In genomic region chr5:63923914-63924313, GRCh38 we compare ENCODE assay signal across 20 cellular contexts. TPM values are rescaled to one million over a fixed set of nuclear protein-coding genes. Genes with fewer than 3 reads are reported as not detected.
A peak's percentile ranks its signal among the peaks of the same experiment; 100 is the strongest.
DNase-seq lines count a peak whose midpoint lies in the region; ATAC-seq and TF ChIP-seq lines count a peak whose summit lies in the region.
"Had no signal": no experiment of that assay in that cellular context is flagged by ENCODE, and none has a peak within 500 bp of the region (broad histone marks: within the 10 kb centered on the region; RNA-seq: fewer than 3 reads in every experiment).

No MANE protein-coding gene starts in this region.

- in situ Hi-C loops in mammary epithelial cell (cut with MboI; ENCODE audit: low sequenced_read_pairs in 2 of 2) (no loop called here), brain microvascular endothelial cell (cut with HindIII; ENCODE audit: low pct_ligation_motif_present, low sequenced_read_pairs) (no loop called here)

- POLR2A ChIA-PET in MCF 10A (lab: Yijun Ruan, JAX) = no interaction called here

- peak; percentile 36 for ATAC-seq in upper lobe of right lung
- ATAC-seq: CD8-positive, alpha-beta T cell; HCT116; naive thymus-derived CD4-positive, alpha-beta T cell; psoas muscle had no signal

- no peaks in the 10 kb centered on the region for H3K9me3 Mint-ChIP-seq in MCF 10A (ENCODE audit: unreplicated experiment)
- H3K9me3 Mint-ChIP-seq: activated CD4-positive, alpha-beta T cell treated with anti-CD3 and anti-CD28 coated beads, Interleukin-2, amount 10 ng/mL, durations not matched to agents 24 days and 14 days had no signal

- CTCF ChIA-PET in MCF 10A (lab: Yijun Ruan, JAX) (no interaction called here), mammary epithelial cell (lab: Charles Lee; ENCODE audit: low non-redundant PET) (no interaction called here)

- no peak overlapping the region for H3K9ac ChIP-seq in mammary epithelial cell (ENCODE audit: insufficient read depth, low read length)
- H3K9ac ChIP-seq in colonic mucosa (ENCODE audit: low read depth in 2 of 2, low read length in 2 of 2) = no peak overlapping the region

- H3K27ac Mint-ChIP-seq in MCF 10A (ENCODE audit: low read depth, unreplicated experiment) = no peak overlapping the region
- H3K27ac Mint-ChIP-seq: activated CD4-positive, alpha-beta T cell treated with anti-CD3 and anti-CD28 coated beads, Interleukin-2, amount 10 ng/mL, durations not matched to agents 24 days and 14 days; activated naive CD4-positive, alpha-beta T cell treated with anti-CD3 and anti-CD28 coated beads, Interleukin-2, amount 50 U/mL, for 24 hours; CD8-positive, alpha-beta T cell; stimulated activated naive CD8-positive, alpha-beta T cell treated with anti-CD3 and anti-CD28 coated beads, Interleukin-15, Interleukin-2, amounts not matched to agents 100 ng/mL and 50 ng/mL, for 24 hours had no signal

- H3K36me3 ChIP-seq in mammary epithelial cell (ENCODE audit: insufficient read depth, low read length) = no peaks in the 10 kb centered on the region
- no peaks in the 10 kb centered on the region for H3K36me3 ChIP-seq in colonic mucosa
- no peaks in the 10 kb centered on the region for H3K36me3 ChIP-seq in upper lobe of right lung
- H3K36me3 ChIP-seq in brain microvascular endothelial cell (replicated peaks) = no peaks in the 10 kb centered on the region

- no peaks in the 10 kb centered on the region for H3K79me2 ChIP-seq in mammary epithelial cell (ENCODE audit: insufficient read depth, low read length)

- H3K9me3 ChIP-seq in mammary epithelial cell (replicated peaks; ENCODE audit: insufficient read depth, low read length) = no peaks in the 10 kb centered on the region
- no peaks in the 10 kb centered on the region for H3K9me3 ChIP-seq in colonic mucosa
- H3K9me3 ChIP-seq in upper lobe of right lung = no peaks in the 10 kb centered on the region
- H3K9me3 ChIP-seq: psoas muscle had no signal

- peak; percentile 54 for DNase-seq in MCF 10A (ENCODE audit: unreplicated experiment)
- DNase-seq in mammary epithelial cell = no peak
- DNase-seq in NCI-H524 treated with DMSO at 0.1 percent for 48 hours (lab: John Stamatoyannopoulos, UW) = peak; percentile 5
- peak; percentile 88 for DNase-seq in colonic mucosa
- no peak for DNase-seq in upper lobe of right lung
- DNase-seq in brain microvascular endothelial cell = no peak
- no peak for DNase-seq in GM19238 (ENCODE audit: insufficient read length, low spot score)
- DNase-seq in caudate nucleus (lab: John Stamatoyannopoulos, UW) = no peak
- DNase-seq: activated CD4-positive, alpha-beta T cell treated with anti-CD3 and anti-CD28 coated beads, Interleukin-2, amount 10 ng/mL, durations not matched to agents 24 days and 14 days; CD8-positive, alpha-beta T cell; foreskin melanocyte; naive thymus-derived CD4-positive, alpha-beta T cell; psoas muscle had no signal

- H3K27me3 ChIP-seq in mammary epithelial cell (ENCODE audit: insufficient read depth, low read length) = no peaks in the 10 kb centered on the region
- H3K27me3 ChIP-seq in colonic mucosa = no peaks in the 10 kb centered on the region
- no peaks in the 10 kb centered on the region for H3K27me3 ChIP-seq in upper lobe of right lung
- H3K27me3 ChIP-seq in brain microvascular endothelial cell (replicated peaks) = no peaks in the 10 kb centered on the region

- intact Hi-C loops in MCF 10A (cut with micrococcal nuclease) = no loop called here
- intact Hi-C loops in mammary epithelial cell (cut with micrococcal nuclease) = no loop called here
- intact Hi-C loops in colonic mucosa (cut with DNase I) = loop anchor here (5.0 kb wide), 1 partner anchor 82 kb away; no protein-coding TSS in a partner anchor
- intact Hi-C loops in upper lobe of right lung (cut with DNase I) = no loop called here

- dilution Hi-C loops in mammary epithelial cell (cut with HindIII; ENCODE audit: low sequenced_read_pairs) = no loop called here

- no peak overlapping the region for H3K27ac ChIP-seq in mammary epithelial cell (ENCODE audit: insufficient read depth, low read depth, low read length)
- H3K27ac ChIP-seq in colonic mucosa = no peak overlapping the region
- no peak overlapping the region for H3K27ac ChIP-seq in upper lobe of right lung
- no peak overlapping the region for H3K27ac ChIP-seq in brain microvascular endothelial cell
- H3K27ac ChIP-seq in caudate nucleus (ENCODE audit: low read depth, low read length) = no peak overlapping the region
- H3K27ac ChIP-seq: psoas muscle had no signal

- no peaks in the 10 kb centered on the region for H3K4me1 Mint-ChIP-seq in MCF 10A (ENCODE audit: insufficient read depth, unreplicated experiment)
- H3K4me1 Mint-ChIP-seq: activated CD4-positive, alpha-beta T cell treated with anti-CD3 and anti-CD28 coated beads, Interleukin-2, amount 10 ng/mL, durations not matched to agents 24 days and 14 days; activated naive CD4-positive, alpha-beta T cell treated with anti-CD3 and anti-CD28 coated beads, Interleukin-2, amount 50 U/mL, for 24 hours; naive thymus-derived CD4-positive, alpha-beta T cell had no signal

- H3K4me3 ChIP-seq in mammary epithelial cell (replicated peaks in 1 of 3; ENCODE audit: insufficient read depth in 1 of 3, low read depth in 2 of 3, low read length in 3 of 3) (no peak overlapping the region), colonic mucosa (no peak overlapping the region), upper lobe of right lung (no peak overlapping the region), brain microvascular endothelial cell (ENCODE audit: low read depth, low read length) (no peak overlapping the region)
- H3K4me3 ChIP-seq: psoas muscle had no signal

- WGBS in mammary epithelial cell (ENCODE audit: low coverage, missing lambda C conversion rate) = 63% methylated on average over 2 of the region's 3 CpGs

- H2AFZ ChIP-seq in mammary epithelial cell (ENCODE audit: low read depth, low read length) = no peak overlapping the region

- no peaks in the 10 kb centered on the region for H3K27me3 Mint-ChIP-seq in MCF 10A (ENCODE audit: insufficient read depth, unreplicated experiment)
- H3K27me3 Mint-ChIP-seq: activated CD4-positive, alpha-beta T cell treated with anti-CD3 and anti-CD28 coated beads, Interleukin-2, amount 10 ng/mL, durations not matched to agents 24 days and 14 days; activated naive CD4-positive, alpha-beta T cell treated with anti-CD3 and anti-CD28 coated beads, Interleukin-2, amount 50 U/mL, for 24 hours; naive thymus-derived CD4-positive, alpha-beta T cell; stimulated activated naive CD8-positive, alpha-beta T cell treated with anti-CD3 and anti-CD28 coated beads, Interleukin-15, Interleukin-2, amounts not matched to agents 100 ng/mL and 50 ng/mL, for 24 hours had no signal

- no TSS peak for BruUV-seq in MCF 10A (replicated peaks; lab: Mats Ljungman, UMichigan)
- BruUV-seq in mammary epithelial cell (replicated peaks; lab: Mats Ljungman, UMichigan) = no TSS peak

- H3K4me1 ChIP-seq in mammary epithelial cell (ENCODE audit: insufficient read depth, low read length) (no peaks in the 10 kb centered on the region), colonic mucosa (no peaks in the 10 kb centered on the region), upper lobe of right lung (no peaks in the 10 kb centered on the region)
- H3K4me1 ChIP-seq: psoas muscle had no signal

- H3K36me3 Mint-ChIP-seq in MCF 10A (ENCODE audit: insufficient read depth, unreplicated experiment) = no peaks in the 10 kb centered on the region
- H3K36me3 Mint-ChIP-seq: activated naive CD4-positive, alpha-beta T cell treated with anti-CD3 and anti-CD28 coated beads, Interleukin-2, amount 50 U/mL, for 24 hours; CD8-positive, alpha-beta T cell; naive thymus-derived CD4-positive, alpha-beta T cell had no signal

- no peaks in the 10 kb centered on the region for H4K20me1 ChIP-seq in mammary epithelial cell (ENCODE audit: insufficient read depth, low read length)

- H3K4me2 ChIP-seq in mammary epithelial cell (ENCODE audit: insufficient read depth, low read depth, low read length) = no peak overlapping the region

- H3K4me3 Mint-ChIP-seq in MCF 10A (ENCODE audit: unreplicated experiment) = no peak overlapping the region
- H3K4me3 Mint-ChIP-seq: activated CD4-positive, alpha-beta T cell treated with anti-CD3 and anti-CD28 coated beads, Interleukin-2, amount 10 ng/mL, durations not matched to agents 24 days and 14 days; activated naive CD4-positive, alpha-beta T cell treated with anti-CD3 and anti-CD28 coated beads, Interleukin-2, amount 50 U/mL, for 24 hours; CD8-positive, alpha-beta T cell; naive thymus-derived CD4-positive, alpha-beta T cell; stimulated activated naive CD8-positive, alpha-beta T cell treated with anti-CD3 and anti-CD28 coated beads, Interleukin-15, Interleukin-2, amounts not matched to agents 100 ng/mL and 50 ng/mL, for 24 hours had no signal

- TF ChIP-seq CTCF in MCF 10A (IDR thresholded peaks at IDR 0.05; ENCODE audit: unreplicated experiment) (no peak), mammary epithelial cell (conservative IDR thresholded peaks at IDR 0.05 in 1 of 2, IDR thresholded peaks at IDR 0.05 in 1 of 2; ENCODE audit: extremely low read depth in 1 of 2, insufficient read depth in 1 of 2, low read depth in 1 of 2, low read length in 2 of 2) (no peak), colonic mucosa (IDR thresholded peaks at IDR 0.05) (no peak), upper lobe of right lung (IDR thresholded peaks at IDR 0.05) (no peak), brain microvascular endothelial cell (IDR thresholded peaks at IDR 0.05; ENCODE audit: low read depth, low read length, missing control alignments) (no peak)

RNA-seq across cellular contexts. Expression of gene HTR1A, which starts 38.3 kb away (rescaled TPM):
- total RNA-seq in MCF 10A (2022) (not detected in 2 replicates), mammary epithelial cell (not detected), colonic mucosa (not detected), upper lobe of right lung (not detected)
- polyA plus RNA-seq in mammary epithelial cell = not detected
- polyA minus RNA-seq in mammary epithelial cell = not detected
- total RNA-seq: activated CD4-positive, alpha-beta T cell treated with anti-CD3 and anti-CD28 coated beads, Interleukin-2, amount 10 ng/mL, durations not matched to agents 24 days and 14 days; cardiac septum; CD8-positive, alpha-beta T cell; lower leg skin; naive thymus-derived CD4-positive, alpha-beta T cell; psoas muscle; T-helper 2 cell treated with Interferon-gamma antibody and Interleukin-4, amounts not matched to agents 100 ng/mL and 5 ng/mL, for 36 hours had no signal
- polyA plus RNA-seq: AG04450; naive thymus-derived CD4-positive, alpha-beta T cell; psoas muscle had no signal

Comparison
In these comparisons a context has a peak if more than half of its experiments do, and no peak if none do; other contexts are left out.
1. DNase-seq: peak in MCF 10A (single experiment), NCI-H524 treated with DMSO at 0.1 percent for 48 hours (single experiment) and colonic mucosa (single experiment); none in mammary epithelial cell (single experiment), upper lobe of right lung (single experiment), brain microvascular endothelial cell (single experiment), GM19238 (single experiment) and caudate nucleus (0 of 61).